Comparison of ENCODE assay signal across 8 cellular contexts in the genomic region with DNA sequence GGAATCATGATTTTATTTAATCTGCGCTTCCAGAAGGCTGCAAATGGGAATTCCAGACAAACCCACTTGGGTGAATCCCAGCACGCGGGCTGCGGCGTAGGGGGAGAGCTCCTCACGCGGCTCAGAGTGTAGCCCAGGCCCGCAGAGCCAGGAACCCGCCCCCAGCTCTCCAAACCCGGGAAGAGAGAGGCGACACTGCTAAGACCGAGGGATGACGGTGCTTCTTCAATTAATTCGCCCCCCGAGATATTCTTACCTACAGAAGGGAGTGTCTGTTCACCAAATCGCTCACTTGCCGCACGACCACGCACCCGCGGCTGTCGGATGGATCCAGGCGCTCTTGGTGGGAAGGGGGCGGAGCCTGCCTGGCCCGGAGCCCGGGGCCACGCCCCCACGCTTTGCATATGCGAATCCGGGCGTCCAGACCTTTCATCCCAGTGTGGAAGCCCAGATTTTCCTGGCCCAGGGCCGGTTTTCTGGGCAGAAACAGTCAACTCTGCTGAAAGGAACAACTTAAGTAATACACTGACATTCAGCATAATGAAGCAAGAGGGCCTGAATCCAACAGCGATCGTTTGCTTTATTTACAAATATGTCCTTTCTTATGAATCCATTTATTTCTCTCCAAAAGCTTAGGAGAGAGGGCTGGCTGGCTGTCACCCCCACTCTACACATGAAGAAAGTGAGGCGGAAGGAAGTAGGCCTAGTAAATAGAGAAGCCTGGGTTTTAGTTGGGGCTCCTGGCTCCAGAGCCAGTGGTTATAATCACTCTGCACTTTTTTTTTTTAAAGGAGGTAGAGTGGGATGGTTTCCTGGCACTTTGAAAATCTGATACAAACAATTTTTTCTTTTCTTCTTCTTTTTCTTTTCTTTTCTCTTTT. TPM values are rescaled to one million over a fixed set of nuclear protein-coding genes. Genes with fewer than 3 reads are reported as not detected.
A peak's percentile ranks its signal among the peaks of the same experiment; 100 is the strongest.
DNase-seq lines count a peak whose midpoint lies in the region; ATAC-seq and TF ChIP-seq lines count a peak whose summit lies in the region.

A gene (minus strand): TSS at position 342 of the 881 bp plus-strand sequence. CDS start 15,710 bp downstream, outside the sequence.

- WGBS in heart left ventricle, 4 donors: 4 to 7% (median 5%) methylated on average over 33 to 35 of the region's 35 CpGs

- POLR2A ChIA-PET in AG04450 (lab: Yijun Ruan, JAX) (no interaction called here), HEK293T (lab: Yijun Ruan, JAX) (no interaction called here)

- H3K36me3 Mint-ChIP-seq in activated CD8-positive, alpha-beta memory T cell treated with anti-CD3 and anti-CD28 coated beads, Interleukin-2, amount 10 ng/mL, durations not matched to agents 7 days and 5 days: no peaks in the 10 kb centered on the region

- H3K27ac Mint-ChIP-seq in activated CD8-positive, alpha-beta memory T cell treated with anti-CD3 and anti-CD28 coated beads, Interleukin-2, amount 10 ng/mL, durations not matched to agents 7 days and 5 days: no peak within 1 kb of the TSS

- H3K9me3 ChIP-seq in AG04450 (ENCODE audit: control insufficient read depth, insufficient read depth, low read length): no peaks in the 10 kb centered on the region; the same call in 1 of the 2 replicates
- no peaks in the 10 kb centered on the region for H3K9me3 ChIP-seq in heart left ventricle

- peaks cover 0 to 12% (median 3%) of the 10 kb centered on the region in 12 donors for H3K4me1 ChIP-seq in heart left ventricle

- peak within 1 kb of the TSS; percentile 24 for H3K27ac ChIP-seq in AG04450 (ENCODE audit: low read depth, low read length)
- peak within 1 kb of the TSS in 7 of 12 donors; percentile 0 to 64 (median 18) for H3K27ac ChIP-seq in heart left ventricle

- peaks cover 19% of the 10 kb centered on the region for H3K27me3 Mint-ChIP-seq in activated CD8-positive, alpha-beta memory T cell treated with anti-CD3 and anti-CD28 coated beads, Interleukin-2, amount 10 ng/mL, durations not matched to agents 7 days and 5 days

- H3K4me1 Mint-ChIP-seq in activated CD8-positive, alpha-beta memory T cell treated with anti-CD3 and anti-CD28 coated beads, Interleukin-2, amount 10 ng/mL, durations not matched to agents 7 days and 5 days: no peaks in the 10 kb centered on the region

- H3K27me3 ChIP-seq in AG04450 (ENCODE audit: control insufficient read depth, insufficient read depth, low read length) (peaks cover 3% of the 10 kb centered on the region), heart left ventricle (peaks cover 0 to 11% (median 0%) of the 10 kb centered on the region in 9 donors)

- intact Hi-C loops in heart left ventricle (cut with DNase I): no loop called here

- CTCF ChIA-PET in AG04450 (lab: Charles Lee): interaction anchor here (0.8 to 1.5 kb wide), 2 partner anchors 49 to 198 kb away, joined by 3 to 5 read pairs; no protein-coding TSS in a partner anchor
- CTCF ChIA-PET in HEK293T (lab: Yijun Ruan, JAX): no interaction called here
- CTCF ChIA-PET in activated CD8-positive, alpha-beta memory T cell treated with anti-CD3 and anti-CD28 coated beads, Interleukin-2, amount 10 ng/mL, durations not matched to agents 7 days and 5 days (lab: Charles Lee): no interaction called here

- H3K4me3 Mint-ChIP-seq in activated CD8-positive, alpha-beta memory T cell treated with anti-CD3 and anti-CD28 coated beads, Interleukin-2, amount 10 ng/mL, durations not matched to agents 7 days and 5 days: no peak within 1 kb of the TSS

- DNase-seq in AG04450 (ENCODE audit: low read depth, low spot score) (peak; percentile 27), HEK293T (ENCODE audit: extremely low spot score) (peak; percentile 66), amniotic epithelial cell (ENCODE audit: low read depth) (peak; percentile 91), heart left ventricle (peak; percentile 72 to 88 (median 87)), omental fat pad (ENCODE audit: low spot score) (peak; percentile 91)
- DNase-seq in activated CD8-positive, alpha-beta memory T cell treated with anti-CD3 and anti-CD28 coated beads, Interleukin-2, amount 10 ng/mL, durations not matched to agents 7 days and 5 days: no peak

- TF ChIP-seq POLR2A in heart left ventricle (IDR thresholded peaks at IDR 0.05): no peak

- no peaks in the 10 kb centered on the region for H3K36me3 ChIP-seq in heart left ventricle

- TF ChIP-seq CTCF in AG04450 (IDR thresholded peaks at IDR 0.05; ENCODE audit: low read depth, low read length) (no peak), heart left ventricle (IDR thresholded peaks at IDR 0.05) (no peak), omental fat pad (IDR thresholded peaks at IDR 0.05) (no peak)

- peak; percentile 82 to 98 (median 95) for ATAC-seq in heart left ventricle
- ATAC-seq in omental fat pad (ENCODE audit: low FRiP score): peak; percentile 94
- ATAC-seq in activated CD8-positive, alpha-beta memory T cell treated with anti-CD3 and anti-CD28 coated beads, Interleukin-2, amount 10 ng/mL, durations not matched to agents 7 days and 5 days: no peak
- ATAC-seq in GM19324 (IDR thresholded peaks at IDR 0.05; ENCODE audit: low FRiP score, unreplicated experiment): no peak
- no peak for ATAC-seq in GM19463 (IDR thresholded peaks at IDR 0.05; ENCODE audit: unreplicated experiment)

- H3K4me3 ChIP-seq in AG04450 (ENCODE audit: low read depth, low read length): peak within 1 kb of the TSS; percentile 54
- peak within 1 kb of the TSS; percentile 0 to 55 (median 41) for H3K4me3 ChIP-seq in heart left ventricle

- H3K9me3 Mint-ChIP-seq in activated CD8-positive, alpha-beta memory T cell treated with anti-CD3 and anti-CD28 coated beads, Interleukin-2, amount 10 ng/mL, durations not matched to agents 7 days and 5 days (ENCODE audit: low read depth): no peaks in the 10 kb centered on the region

TF ChIP-seq in HEK293T, 16 proteins besides CTCF, POLR2A, EP300 and RAD21:
- TF ChIP-seq BHLHE40 (IDR thresholded peaks at IDR 0.05; ENCODE audit: borderline replicate concordance) (no peak), SUZ12 (IDR thresholded peaks at IDR 0.05) (no peak), FOXM1 (IDR thresholded peaks at IDR 0.05; ENCODE audit: borderline replicate concordance) (no peak), SP1 (IDR thresholded peaks at IDR 0.05) (no peak), ZNF384 (IDR thresholded peaks at IDR 0.05) (no peak), FOXA1 (IDR thresholded peaks at IDR 0.05) (no peak), ARNT (IDR thresholded peaks at IDR 0.05) (no peak), HDGF (IDR thresholded peaks at IDR 0.05; ENCODE audit: borderline replicate concordance) (no peak), TARDBP (IDR thresholded peaks at IDR 0.05) (no peak), CTBP1 (IDR thresholded peaks at IDR 0.05; ENCODE audit: borderline replicate concordance) (no peak)
- TF ChIP-seq, protein P1, sequence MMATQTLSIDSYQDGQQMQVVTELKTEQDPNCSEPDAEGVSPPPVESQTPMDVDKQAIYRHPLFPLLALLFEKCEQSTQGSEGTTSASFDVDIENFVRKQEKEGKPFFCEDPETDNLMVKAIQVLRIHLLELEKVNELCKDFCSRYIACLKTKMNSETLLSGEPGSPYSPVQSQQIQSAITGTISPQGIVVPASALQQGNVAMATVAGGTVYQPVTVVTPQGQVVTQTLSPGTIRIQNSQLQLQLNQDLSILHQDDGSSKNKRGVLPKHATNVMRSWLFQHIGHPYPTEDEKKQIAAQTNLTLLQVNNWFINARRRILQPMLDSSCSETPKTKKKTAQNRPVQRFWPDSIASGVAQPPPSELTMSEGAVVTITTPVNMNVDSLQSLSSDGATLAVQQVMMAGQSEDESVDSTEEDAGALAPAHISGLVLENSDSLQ (IDR thresholded peaks at IDR 0.05): no peak

RNA-seq across cellular contexts. Expression of the gene that starts here (rescaled TPM):
- polyA plus RNA-seq in AG04450 (2011; rRNA removed): not detected in 2 replicates
- polyA minus RNA-seq in AG04450 (2011; rRNA and poly(A)+ RNA removed): 0.43 and 0.51 TPM in 2 replicates
- 10 to 100 TPM in 1 of 9 donors, 1 to 10 TPM in 2, under 1 TPM in 5, not detected in 1; 0.05 to 14.0 (median 0.78) TPM for total RNA-seq in heart left ventricle
- under 1 TPM; 0.40 to 0.91 TPM for polyA plus RNA-seq in heart left ventricle
- 100 to 1,000 TPM in 3 of 4 donors, 10 to 100 TPM in 1; 44.1 to 537 (median 169) TPM for total RNA-seq in omental fat pad
- not detected for total RNA-seq in activated CD8-positive, alpha-beta memory T cell treated with anti-CD3 and anti-CD28 coated beads, Interleukin-2, amount 10 ng/mL, durations not matched to agents 7 days and 5 days

Comparison
In these comparisons a context has a peak if more than half of its experiments do, and no peak if none do; other contexts are left out.
1. Peak in DNase-seq, H3K4me3 ChIP-seq and H3K27ac ChIP-seq in AG04450; RNA of the gene not detected or under 1 TPM.
2. ATAC-seq: peak in heart left ventricle (4 of 4) and omental fat pad (single experiment); none in activated CD8-positive, alpha-beta memory T cell treated with anti-CD3 and anti-CD28 coated beads, Interleukin-2, amount 10 ng/mL, durations not matched to agents 7 days and 5 days (single experiment), GM19324 (single experiment) and GM19463 (single experiment).